ENCODE assay signal across 13 cellular contexts in the genomic region with DNA sequence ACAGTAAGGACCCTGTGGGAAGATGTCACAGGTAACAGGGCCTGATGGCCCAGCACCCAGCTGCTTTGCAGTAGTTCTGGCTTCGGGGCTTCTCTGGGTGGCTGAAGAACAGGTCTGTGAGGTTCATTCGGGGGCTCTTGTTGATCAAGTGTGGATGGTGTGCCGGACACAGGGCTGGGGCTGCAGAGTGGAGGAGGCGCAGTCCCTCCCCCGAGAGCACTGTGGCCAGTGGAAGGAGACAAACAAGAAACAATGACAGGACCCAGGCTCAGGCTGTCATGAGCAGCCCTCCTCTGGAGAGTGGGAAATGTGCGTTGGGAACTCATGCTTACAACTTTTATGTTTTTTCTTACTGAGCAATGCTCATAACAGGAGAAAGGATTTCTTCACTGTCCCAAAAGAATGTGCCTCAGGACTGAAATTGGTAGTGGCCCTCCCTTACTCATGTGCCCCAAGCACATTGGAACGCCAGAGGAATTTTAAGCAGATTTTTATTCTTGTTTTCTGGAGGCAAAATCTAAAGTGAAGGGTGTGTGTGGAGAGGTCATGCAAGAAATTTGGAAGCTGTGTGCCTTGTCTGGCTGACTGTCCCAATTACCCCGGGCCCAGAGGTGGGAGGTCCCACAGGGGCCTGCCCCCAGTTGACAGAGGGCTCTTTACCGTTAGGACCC.
A peak's percentile ranks its signal among the peaks of the same experiment; 100 is the strongest.
DNase-seq lines count a peak whose midpoint lies in the region; ATAC-seq and TF ChIP-seq lines count a peak whose summit lies in the region.
"Had no signal": no experiment of that assay in that cellular context is flagged by ENCODE, and none has a peak within 500 bp of the region (broad histone marks: within the 10 kb centered on the region; RNA-seq: fewer than 3 reads in every experiment).

No MANE protein-coding gene starts in this region.

- DNase-seq in GM04504 (ENCODE audit: low read depth) (peak; percentile 76), lower lobe of right lung (no peak), superior temporal gyrus (ENCODE audit: extremely low spot score) (no peak), Peyer's patch (no peak)
- DNase-seq in stimulated activated CD4-positive, alpha-beta T cell treated with anti-CD3 and anti-CD28 coated beads, Interleukin-4, amount 100 ng/mL, for 1 hour: no peak
- DNase-seq: activated CD4-positive, CD25-positive, alpha-beta regulatory T cell; CD4-positive, alpha-beta T cell; natural killer cell; NCI-H345; stimulated activated CD8-positive, alpha-beta memory T cell treated with anti-CD3 and anti-CD28 coated beads, Interleukin-4, amount 100 ng/mL, for 48 hours had no signal

- H3K27me3 ChIP-seq in duodenal mucosa (ENCODE audit: control insufficient read depth in 1 of 2, insufficient read depth in 2 of 2, low read length in 2 of 2): no peaks in the 10 kb centered on the region
- peaks cover 4% of the 10 kb centered on the region for H3K27me3 ChIP-seq in lower lobe of right lung (ENCODE audit: low read depth)
- no peaks in the 10 kb centered on the region for H3K27me3 ChIP-seq in stomach smooth muscle (ENCODE audit: control insufficient read depth in 1 of 2, insufficient read depth in 2 of 2, low read length in 2 of 2)
- no peaks in the 10 kb centered on the region for H3K27me3 ChIP-seq in Peyer's patch

- TF ChIP-seq POLR2A in Peyer's patch (IDR thresholded peaks at IDR 0.05): no peak

- ATAC-seq in lower lobe of right lung: no peak
- ATAC-seq in GM18870 (IDR thresholded peaks at IDR 0.05; ENCODE audit: unreplicated experiment): no peak
- ATAC-seq: natural killer cell had no signal

- H3K9me3 ChIP-seq in duodenal mucosa (ENCODE audit: control insufficient read depth in 1 of 2, low read length in 2 of 2) (no peaks in the 10 kb centered on the region), lower lobe of right lung (no peaks in the 10 kb centered on the region), stomach smooth muscle (ENCODE audit: control insufficient read depth in 2 of 2, low read length in 2 of 2) (no peaks in the 10 kb centered on the region), Peyer's patch (no peaks in the 10 kb centered on the region)

- no peak for TF ChIP-seq CTCF in lower lobe of right lung (IDR thresholded peaks at IDR 0.05)
- no peak for TF ChIP-seq CTCF in Peyer's patch (IDR thresholded peaks at IDR 0.05)

- H3K9ac ChIP-seq in duodenal mucosa (ENCODE audit: low read depth in 1 of 2, low read length in 2 of 2): no peak overlapping the region
- H3K9ac ChIP-seq in stomach smooth muscle (ENCODE audit: low read length in 2 of 2): peak overlapping the region in 1 of 2 donors; percentile 25

- no peak overlapping the region for H3K4me3 ChIP-seq in duodenal mucosa (ENCODE audit: low read depth in 1 of 2, low read length in 2 of 2)
- no peak overlapping the region for H3K4me3 ChIP-seq in lower lobe of right lung
- peak overlapping the region; percentile 18 to 40 for H3K4me3 ChIP-seq in stomach smooth muscle (ENCODE audit: low read length in 2 of 2)
- no peak overlapping the region for H3K4me3 ChIP-seq in Peyer's patch

- H3K36me3 ChIP-seq in duodenal mucosa (ENCODE audit: control insufficient read depth in 1 of 2, insufficient read depth in 2 of 2, low read length in 2 of 2) (no peaks in the 10 kb centered on the region), lower lobe of right lung (no peaks in the 10 kb centered on the region), stomach smooth muscle (ENCODE audit: control insufficient read depth in 2 of 2, insufficient read depth in 2 of 2, low read length in 2 of 2) (no peaks in the 10 kb centered on the region), Peyer's patch (no peaks in the 10 kb centered on the region)

- H3K27ac ChIP-seq in duodenal mucosa (ENCODE audit: low read depth, low read length): peak overlapping the region; percentile 15
- peak overlapping the region; percentile 44 for H3K27ac ChIP-seq in lower lobe of right lung
- H3K27ac ChIP-seq in stomach smooth muscle (ENCODE audit: low read length): peak overlapping the region; percentile 77
- peak overlapping the region in 2 of 4 donors; percentile 46 to 66 for H3K27ac ChIP-seq in Peyer's patch

- intact Hi-C loops in lower lobe of right lung (cut with DNase I): no loop called here

- peaks cover 4 to 5% of the 10 kb centered on the region in 2 donors for H3K4me1 ChIP-seq in duodenal mucosa (ENCODE audit: control insufficient read depth in 1 of 2, insufficient read depth in 2 of 2, low read length in 2 of 2)
- peaks cover 61% of the 10 kb centered on the region for H3K4me1 ChIP-seq in lower lobe of right lung
- H3K4me1 ChIP-seq in stomach smooth muscle (ENCODE audit: control insufficient read depth, insufficient read depth, low read length): peaks cover 80% of the 10 kb centered on the region
- peaks cover 0 to 42% (median 0%) of the 10 kb centered on the region in 4 donors for H3K4me1 ChIP-seq in Peyer's patch

Comparison
In these comparisons a context has a peak if more than half of its experiments do, and no peak if none do; other contexts are left out.
1. H3K4me3 ChIP-seq: peak in stomach smooth muscle (2 of 2); none in duodenal mucosa (0 of 2), lower lobe of right lung (single experiment) and Peyer's patch (0 of 4).